1 cellular context compared by ENCODE assay signal in genomic region chr22:31339148-31339832, GRCh38.
TF ChIP-seq lines count a peak whose summit lies in the region.

No MANE protein-coding gene starts in this region.

TF ChIP-seq in HepG2, 621 proteins besides CTCF, POLR2A, EP300 and RAD21 (continues in another document):
- TF ChIP-seq DNMT3B (CRISPR knock-in tag; conservative IDR thresholded peaks at IDR 0.05) (no peak), ZNF451 (CRISPR knock-in tag; IDR thresholded peaks at IDR 0.05) (no peak), ZNF446 (CRISPR knock-in tag; IDR thresholded peaks at IDR 0.05) (no peak), ZNF441 (CRISPR knock-in tag; IDR thresholded peaks at IDR 0.05; ENCODE audit: borderline replicate concordance) (no peak), ZNF749 (CRISPR knock-in tag; IDR thresholded peaks at IDR 0.05; ENCODE audit: borderline replicate concordance) (no peak), IRX3 (CRISPR knock-in tag; IDR thresholded peaks at IDR 0.05; ENCODE audit: borderline replicate concordance, low read depth) (no peak), CEBPZ (IDR thresholded peaks at IDR 0.05; ENCODE audit: low read length) (no peak), GTF3A (CRISPR knock-in tag; conservative IDR thresholded peaks at IDR 0.05) (no peak), ETV6 (CRISPR knock-in tag; conservative IDR thresholded peaks at IDR 0.05) (no peak), GZF1 (CRISPR knock-in tag; IDR thresholded peaks at IDR 0.05) (no peak), MLXIP (CRISPR knock-in tag; IDR thresholded peaks at IDR 0.05; ENCODE audit: borderline replicate concordance) (no peak), ZNF746 (CRISPR knock-in tag; IDR thresholded peaks at IDR 0.05) (no peak), FOXK1 (CRISPR knock-in tag; IDR thresholded peaks at IDR 0.05; ENCODE audit: borderline replicate concordance, low read depth) (peak; percentile 69; the same call in 1 of the 2 replicates), MYNN (CRISPR knock-in tag; IDR thresholded peaks at IDR 0.05; ENCODE audit: low read depth) (no peak), ZNF282 (IDR thresholded peaks at IDR 0.05; ENCODE audit: partially characterized antibody) (no peak), ZSCAN25 (CRISPR knock-in tag; IDR thresholded peaks at IDR 0.05) (no peak), GATA4 (IDR thresholded peaks at IDR 0.05; ENCODE audit: borderline replicate concordance, low read depth) (no peak), HES4 (CRISPR knock-in tag; IDR thresholded peaks at IDR 0.05; ENCODE audit: borderline replicate concordance) (no peak), GRHL1 (CRISPR knock-in tag; conservative IDR thresholded peaks at IDR 0.05) (no peak), ZNF672 (CRISPR knock-in tag; IDR thresholded peaks at IDR 0.05) (no peak), ZZZ3 (CRISPR knock-in tag; IDR thresholded peaks at IDR 0.05; ENCODE audit: borderline replicate concordance) (no peak), ZNF709 (CRISPR knock-in tag; IDR thresholded peaks at IDR 0.05) (no peak), BHLHE40 (IDR thresholded peaks at IDR 0.05; ENCODE audit: low read length) (peak; percentile 29; the same call in 1 of the 2 replicates), MXD4 (CRISPR knock-in tag; IDR thresholded peaks at IDR 0.05) (0 out of 2 replicates have a peak, but pooled peaks have one; percentile 27), RFXANK (CRISPR knock-in tag; IDR thresholded peaks at IDR 0.05) (no peak), ZNF414 (CRISPR knock-in tag; IDR thresholded peaks at IDR 0.05) (no peak; the same call in 1 of the 2 replicates), HNRNPUL1 (IDR thresholded peaks at IDR 0.05; ENCODE audit: low read depth, low read length) (no peak), SATB2 (CRISPR knock-in tag; IDR thresholded peaks at IDR 0.05) (no peak), RBM39 (IDR thresholded peaks at IDR 0.05; ENCODE audit: low read depth, low read length, poor library complexity, severe bottlenecking) (no peak), ZNF597 (CRISPR knock-in tag; IDR thresholded peaks at IDR 0.05) (no peak), WIZ (CRISPR knock-in tag; IDR thresholded peaks at IDR 0.05) (no peak), THAP11 (CRISPR knock-in tag; IDR thresholded peaks at IDR 0.05) (peak; percentile 33; the same call in 1 of the 2 replicates), ZNF512 (CRISPR knock-in tag; IDR thresholded peaks at IDR 0.05) (no peak), ZNF687 (CRISPR knock-in tag; IDR thresholded peaks at IDR 0.05) (peak; percentile 48), ZNF704 (CRISPR knock-in tag; IDR thresholded peaks at IDR 0.05; ENCODE audit: borderline replicate concordance) (no peak), HNF1B (CRISPR knock-in tag; IDR thresholded peaks at IDR 0.05) (peak; percentile 53; the same call in 1 of the 2 replicates), SKIL (CRISPR knock-in tag; IDR thresholded peaks at IDR 0.05; ENCODE audit: borderline replicate concordance) (no peak; the same call in 1 of the 2 replicates), ZNF549 (CRISPR knock-in tag; IDR thresholded peaks at IDR 0.05) (no peak), ZNF383 (CRISPR knock-in tag; IDR thresholded peaks at IDR 0.05; ENCODE audit: borderline replicate concordance) (no peak), MLLT10 (CRISPR knock-in tag; IDR thresholded peaks at IDR 0.05) (no peak), ZFX (CRISPR knock-in tag; IDR thresholded peaks at IDR 0.05; ENCODE audit: low read depth) (no peak), DPF2 (CRISPR knock-in tag; IDR thresholded peaks at IDR 0.05; ENCODE audit: borderline replicate concordance, low read depth) (0 out of 2 replicates have a peak, but pooled peaks have one; percentile 40)
